In the genomic region with DNA sequence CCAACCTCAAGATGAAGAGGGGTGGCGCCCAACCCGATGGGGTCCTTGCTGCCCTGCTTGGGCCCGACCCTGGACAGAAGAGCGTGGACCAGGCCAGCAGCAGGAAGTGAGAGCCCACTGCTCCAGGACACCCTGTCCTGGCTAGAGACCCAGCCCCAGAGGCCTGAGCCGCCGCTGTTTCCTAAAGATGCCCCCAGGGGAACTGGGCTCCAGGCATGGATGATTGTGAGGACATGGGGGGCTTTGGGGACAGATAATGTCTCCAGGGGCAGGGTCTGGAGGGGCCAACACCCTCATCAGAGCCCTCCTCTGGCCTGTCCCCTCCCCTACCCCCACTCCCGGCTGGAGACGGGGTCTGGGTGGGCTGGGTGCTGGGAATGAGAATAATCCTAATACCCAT, we compare ENCODE assay signal across 20 cellular contexts.
DNase-seq lines count a peak whose midpoint lies in the region; ATAC-seq and TF ChIP-seq lines count a peak whose summit lies in the region.
"Had no signal": no experiment of that assay in that cellular context is flagged by ENCODE, and none has a peak within 500 bp of the region (broad histone marks: within the 10 kb centered on the region; RNA-seq: fewer than 3 reads in every experiment).

No MANE protein-coding gene starts in this region.

- H3K27ac ChIP-seq in H9 (ENCODE audit: insufficient read length, low read depth, low read length) (no peak overlapping the region), suprapubic skin (no peak overlapping the region)
- H3K27ac ChIP-seq: BLaER1 had no signal

- in situ Hi-C loops in GM13976 (cut with MboI; ENCODE audit: low sequenced_read_pairs, unreplicated experiment): no loop called here

- no peaks in the 10 kb centered on the region; a peak in 2 of 5 replicates for H3K9me3 Mint-ChIP-seq in H9
- H3K9me3 Mint-ChIP-seq: CD8-positive, alpha-beta T cell had no signal

- H2BK12ac ChIP-seq in H9 (ENCODE audit: insufficient read length, low read depth, low read length): no peak overlapping the region

- H3K9ac ChIP-seq in H9 (ENCODE audit: extremely low read depth, insufficient read length, low read length): no peak overlapping the region
- H3K9ac ChIP-seq: BLaER1 had no signal

- no peaks in the 10 kb centered on the region for H3K23me2 ChIP-seq in H9 (ENCODE audit: insufficient read length, low read depth, low read length, poor library complexity, severe bottlenecking)

- no peak overlapping the region for H3T11ph ChIP-seq in H9 (ENCODE audit: low read length)

- peak; percentile 8 for DNase-seq in GM13976 (ENCODE audit: low spot score)
- peak; percentile 15 for DNase-seq in H9
- peak; percentile 45 for DNase-seq in islet precursor cell
- peak; percentile 39 to 67 for DNase-seq in suprapubic skin (ENCODE audit: low spot score in 2 of 2)
- DNase-seq in NCI-H2196 treated with DMSO at 0.1 percent for 48 hours (lab: John Stamatoyannopoulos, UW; ENCODE audit: unreplicated experiment): no peak
- DNase-seq in T1000 (lab: John Stamatoyannopoulos, UW): no peak
- DNase-seq: CD8-positive, alpha-beta T cell; DMS153; Karpas-422; MV-4-11; NCI-H1105 treated with DMSO at 0.1 percent for 48 hours; NCI-H2029 treated with DMSO at 0.1 percent for 48 hours; NCI-H2171; NCI-H526; OCI-M1; SHP77 had no signal

- no peak overlapping the region for H4K91ac ChIP-seq in H9 (ENCODE audit: insufficient read length, low read depth, low read length)

- H2BK5ac ChIP-seq in H9 (ENCODE audit: insufficient read length, low read length): no peak overlapping the region

- no peaks in the 10 kb centered on the region; the same call in none of the 2 replicates for H3K27me3 Mint-ChIP-seq in H9 (ENCODE audit: low read depth)

- no peak overlapping the region for H2AFZ ChIP-seq in H9 (ENCODE audit: low read length)

- H3K4me1 Mint-ChIP-seq in H9: peaks cover 0 to 7% of the 10 kb centered on the region in 2 experiments; a peak in 2 of 4 replicates

- no peak for ATAC-seq in GM18909 (IDR thresholded peaks at IDR 0.05; ENCODE audit: poor library complexity, unreplicated experiment)
- no peak for ATAC-seq in HG03571 (IDR thresholded peaks at IDR 0.05; ENCODE audit: unreplicated experiment)
- ATAC-seq: CD8-positive, alpha-beta T cell; HCT116 had no signal

- no peak overlapping the region for H2BK120ac ChIP-seq in H9 (ENCODE audit: low read depth, low read length, poor library complexity, severe bottlenecking)

- H3K18ac ChIP-seq in H9 (ENCODE audit: insufficient read length, low read depth, low read length): no peak overlapping the region

- no peak overlapping the region for H3K23ac ChIP-seq in H9 (ENCODE audit: insufficient read length, low read depth, low read length)

- H2BK20ac ChIP-seq in H9 (ENCODE audit: low read depth, low read length, poor library complexity, severe bottlenecking): no peak overlapping the region

- no peaks in the 10 kb centered on the region for H4K20me1 ChIP-seq in H9 (ENCODE audit: control insufficient read depth, insufficient read depth, insufficient read length)
- H4K20me1 ChIP-seq: BLaER1 had no signal

- no peaks in the 10 kb centered on the region for H3K36me3 ChIP-seq in suprapubic skin
- H3K36me3 ChIP-seq: BLaER1 had no signal

- no peak overlapping the region for H4K5ac ChIP-seq in H9 (ENCODE audit: insufficient read length, low read depth, low read length)

- no peak overlapping the region for H4K8ac ChIP-seq in H9 (replicated peaks; ENCODE audit: insufficient read length, low read depth, low read length)

- no peak for TF ChIP-seq EP300 in suprapubic skin (IDR thresholded peaks at IDR 0.05)

- no peak overlapping the region for H2BK15ac ChIP-seq in H9 (ENCODE audit: low read depth, low read length)

- no peak overlapping the region for H3K56ac ChIP-seq in H9 (ENCODE audit: insufficient read length, low read depth, low read length)

- no peak overlapping the region for H3K4ac ChIP-seq in H9 (ENCODE audit: low read depth, low read length)

- no peak overlapping the region for H3K4me3 ChIP-seq in suprapubic skin
- H3K4me3 ChIP-seq: BLaER1 had no signal

- no peak overlapping the region for H3K4me3 Mint-ChIP-seq in H9
- H3K4me3 Mint-ChIP-seq: CD8-positive, alpha-beta T cell had no signal

- no peak for TF ChIP-seq POLR2A in suprapubic skin (IDR thresholded peaks at IDR 0.05)

- no CpG with 5 or more reads among the region's 8 CpGs for WGBS in H9 (ENCODE audit: extremely low coverage, insufficient read length, low lambda C conversion rate)
- WGBS in suprapubic skin: 89% methylated on average over 7 of the region's 8 CpGs

- H3K4me2 ChIP-seq in H9 (ENCODE audit: insufficient read depth, insufficient read length, low read length): no peak overlapping the region
- H3K4me2 ChIP-seq: BLaER1 had no signal

- H3K79me2 ChIP-seq in H9 (ENCODE audit: insufficient read depth, low read length): no peaks in the 10 kb centered on the region

- no peaks in the 10 kb centered on the region for H3K27me3 ChIP-seq in H9 (ENCODE audit: insufficient read depth, low read length)
- peaks cover 37% of the 10 kb centered on the region for H3K27me3 ChIP-seq in suprapubic skin
- H3K27me3 ChIP-seq: BLaER1 had no signal

- TF ChIP-seq CTCF in GM13976 (IDR thresholded peaks at IDR 0.05; ENCODE audit: borderline replicate concordance, control extremely low read depth, extremely low read depth, insufficient read depth, missing control alignments) (no peak), H9 (conservative IDR thresholded peaks at IDR 0.05) (no peak), suprapubic skin (IDR thresholded peaks at IDR 0.05) (no peak)

- no peaks in the 10 kb centered on the region for H3K9me3 ChIP-seq in H9 (ENCODE audit: control insufficient read depth, low read depth, low read length)
- H3K9me3 ChIP-seq in suprapubic skin: no peaks in the 10 kb centered on the region

- H2AK5ac ChIP-seq in H9 (ENCODE audit: insufficient read length, low read length): no peak overlapping the region

- H3K27ac Mint-ChIP-seq in H9: no peak overlapping the region
- H3K27ac Mint-ChIP-seq: CD8-positive, alpha-beta T cell had no signal

- H3K14ac ChIP-seq in H9 (ENCODE audit: insufficient read depth, low read length): no peak overlapping the region

- H3K4me1 ChIP-seq in H9 (ENCODE audit: insufficient read depth, low read length) (no peaks in the 10 kb centered on the region), suprapubic skin (no peaks in the 10 kb centered on the region)

- H3K79me1 ChIP-seq in H9 (ENCODE audit: insufficient read depth, low read depth, low read length, poor library complexity, severe bottlenecking): no peaks in the 10 kb centered on the region

- H3K36me3 Mint-ChIP-seq in H9 (ENCODE audit: insufficient read depth in 1 of 3, low read depth in 3 of 3): peaks cover 0 to 8% (median 0%) of the 10 kb centered on the region in 3 experiments; a peak in 2 of 7 replicates
- H3K36me3 Mint-ChIP-seq: CD8-positive, alpha-beta T cell had no signal

Comparison
In these comparisons a context has a peak if more than half of its experiments do, and no peak if none do; other contexts are left out.
1. DNase-seq: peak in GM13976 (single experiment), H9 (single experiment), islet precursor cell (single experiment) and suprapubic skin (2 of 2); none in NCI-H2196 treated with DMSO at 0.1 percent for 48 hours (single experiment) and T1000 (single experiment).